ENCODE assay signal across 8 cellular contexts in the genomic region with DNA sequence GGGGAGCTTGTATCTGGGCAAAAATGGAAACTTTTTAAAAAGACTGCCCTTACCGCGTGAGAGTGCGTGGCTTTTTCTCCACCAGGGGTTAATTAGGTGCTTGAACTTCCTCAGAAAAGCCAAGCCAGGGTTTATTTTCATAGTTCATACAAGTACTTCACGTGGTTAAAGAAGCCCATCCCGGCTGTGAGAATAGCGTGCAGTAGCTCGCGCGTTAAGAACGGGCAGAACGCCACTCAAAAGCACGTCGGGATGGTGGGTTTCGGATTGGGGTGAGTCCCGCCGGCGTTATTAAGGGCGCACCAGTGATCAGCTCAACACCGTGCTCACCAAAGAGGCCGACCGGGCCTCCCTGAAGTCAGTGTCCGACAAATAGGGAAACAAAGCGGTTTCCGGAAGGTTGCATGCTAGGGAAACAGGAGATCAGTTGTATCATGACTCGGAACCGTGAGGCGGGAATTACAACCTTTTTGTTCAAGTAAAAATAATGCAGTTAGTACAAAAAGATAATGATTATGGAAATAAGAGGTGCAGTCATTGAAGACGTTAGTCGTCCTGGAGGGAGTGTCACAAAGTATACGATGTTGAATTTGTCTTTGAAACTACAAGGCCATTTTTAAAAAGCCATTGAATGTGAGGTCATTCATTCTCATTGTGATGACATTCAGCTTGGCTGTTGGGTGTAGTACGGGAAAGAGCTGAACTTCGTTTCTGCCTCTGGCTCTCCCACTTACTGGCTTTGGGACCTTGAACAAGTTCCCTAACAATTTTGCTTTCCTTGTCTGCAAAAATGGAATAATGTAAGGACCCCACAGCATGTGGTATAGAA. TPM values are rescaled to one million over a fixed set of nuclear protein-coding genes. Genes with fewer than 3 reads are reported as not detected.
DNase-seq lines count a peak whose midpoint lies in the region; ATAC-seq and TF ChIP-seq lines count a peak whose summit lies in the region.

No MANE protein-coding gene starts in this region.

- ATAC-seq in HG02571 (IDR thresholded peaks at IDR 0.05; ENCODE audit: unreplicated experiment): peak; percentile 18
- ATAC-seq in WTC11: peak; percentile 4
- peak; percentile 9 to 10 for ATAC-seq in naive B cell (ENCODE audit: low read depth in 2 of 2)

- H3K4me1 Mint-ChIP-seq in WTC11 (peaks cover 28% of the 10 kb centered on the region), naive B cell (peaks cover 18 to 23% (median 20%) of the 10 kb centered on the region in 3 donors)

- peaks cover 6% of the 10 kb centered on the region for H3K36me3 Mint-ChIP-seq in WTC11
- peaks cover 0 to 4% of the 10 kb centered on the region in 2 donors for H3K36me3 Mint-ChIP-seq in naive B cell

- CTCF ChIA-PET in WTC11 (lab: Charles Lee): interaction anchor here (1.0 to 3.3 kb wide), 6 partner anchors 10 to 640 kb away, joined by 3 to 22 read pairs (median 6); no protein-coding TSS in a partner anchor

- H3K4me1 ChIP-seq in MM.1S (ENCODE audit: low read length): peaks cover 15% of the 10 kb centered on the region
- H3K4me1 ChIP-seq in tibial artery: peaks cover 0 to 10% (median 4%) of the 10 kb centered on the region in 4 donors

- no peaks in the 10 kb centered on the region; the same call in 1 of the 2 replicates for H3K27me3 Mint-ChIP-seq in WTC11 (ENCODE audit: low read depth)
- no peaks in the 10 kb centered on the region for H3K27me3 Mint-ChIP-seq in naive B cell

- TF ChIP-seq CTCF in MM.1S (IDR thresholded peaks at IDR 0.05; ENCODE audit: low read length): no peak
- no peak for TF ChIP-seq CTCF in WTC11 (IDR thresholded peaks at IDR 0.05)
- TF ChIP-seq CTCF in epithelial cell of esophagus (IDR thresholded peaks at IDR 0.05; ENCODE audit: insufficient read depth, low read depth, low read length, missing control alignments): no peak
- TF ChIP-seq CTCF in tibial artery (IDR thresholded peaks at IDR 0.05): no peak

- peak overlapping the region; percentile 72 for H3K4me2 ChIP-seq in MM.1S (ENCODE audit: low read depth, low read length)

- H3K9me3 Mint-ChIP-seq in WTC11: no peaks in the 10 kb centered on the region
- peaks cover 0 to 6% (median 3%) of the 10 kb centered on the region in 7 donors for H3K9me3 Mint-ChIP-seq in naive B cell

- H3K27ac ChIP-seq in MM.1S (ENCODE audit: low read length) (peak overlapping the region; percentile 77), tibial artery (peak overlapping the region; percentile 92 to 94)

- H3K79me2 ChIP-seq in MM.1S (ENCODE audit: low read length): peaks cover 10% of the 10 kb centered on the region

- peak overlapping the region; percentile 73 for H3K4me3 ChIP-seq in MM.1S (ENCODE audit: low read length)
- H3K4me3 ChIP-seq in epithelial cell of esophagus (ENCODE audit: low read length): peak overlapping the region; percentile 79
- peak overlapping the region; percentile 67 to 74 for H3K4me3 ChIP-seq in tibial artery

- intact Hi-C loops in tibial artery (cut with DNase I; ENCODE audit: low total_unique reads): no loop called here

- no peaks in the 10 kb centered on the region for H3K9me2 ChIP-seq in MM.1S (replicated peaks; ENCODE audit: insufficient read depth, low read length)

- H3K4me3 Mint-ChIP-seq in WTC11: peak overlapping the region; percentile 79
- H3K4me3 Mint-ChIP-seq in naive B cell: peak overlapping the region; percentile 88 to 99 (median 97)

- peak; percentile 69 to 74 for DNase-seq in NOMO-1 (lab: John Stamatoyannopoulos, UW; ENCODE audit: unreplicated experiment in 2 of 2)
- no peak for DNase-seq in NOMO-1 treated with dmso at 0.1 percent for 144 hours (lab: John Stamatoyannopoulos, UW; ENCODE audit: unreplicated experiment)
- no peak for DNase-seq in MM.1S
- peak; percentile 28 for DNase-seq in WTC11 (ENCODE audit: low spot score)
- no peak for DNase-seq in epithelial cell of esophagus (ENCODE audit: low read depth)
- no peak for DNase-seq in naive B cell
- DNase-seq in tibial artery: peak in 1 of 2 donors; percentile 50

- peak overlapping the region; percentile 75 for H3K9ac ChIP-seq in MM.1S (ENCODE audit: low read length)

- H3F3A ChIP-seq in MM.1S (ENCODE audit: insufficient read depth, low read length): peaks cover 14% of the 10 kb centered on the region

- POLR2A ChIA-PET in WTC11 (lab: Charles Lee): interaction anchor here (0.5 to 2.6 kb wide), 12 partner anchors 8 to 357 kb away, joined by 3 to 29 read pairs (median 4); a partner anchor contains a TSS

- H3K27ac Mint-ChIP-seq in WTC11 (peak overlapping the region; percentile 97), naive B cell (peak overlapping the region; percentile 72 to 96 (median 94))

- H3K9me3 ChIP-seq in MM.1S (replicated peaks; ENCODE audit: insufficient read depth, low read length) (no peaks in the 10 kb centered on the region), tibial artery (no peaks in the 10 kb centered on the region)

- peak overlapping the region; percentile 61 for H2AFZ ChIP-seq in MM.1S (ENCODE audit: low read length)

- H3K27me3 ChIP-seq in MM.1S (replicated peaks; ENCODE audit: insufficient read depth, low read length) (no peaks in the 10 kb centered on the region), tibial artery (no peaks in the 10 kb centered on the region)

- no peaks in the 10 kb centered on the region for H3K36me3 ChIP-seq in MM.1S (replicated peaks; ENCODE audit: insufficient read depth, low read length)
- H3K36me3 ChIP-seq in tibial artery: peaks cover 0 to 3% (median 0%) of the 10 kb centered on the region in 3 donors

- H4K20me1 ChIP-seq in MM.1S (ENCODE audit: insufficient read depth, low read length): no peaks in the 10 kb centered on the region

TF ChIP-seq in WTC11, 78 proteins besides CTCF, POLR2A, EP300 and RAD21 (continues in another document):
- TF ChIP-seq ZNF396 (CRISPR knock-in tag; IDR thresholded peaks at IDR 0.05; ENCODE audit: borderline replicate concordance): no peak
- TF ChIP-seq ZNF423 (CRISPR knock-in tag; IDR thresholded peaks at IDR 0.05): no peak
- TF ChIP-seq, protein P1, sequence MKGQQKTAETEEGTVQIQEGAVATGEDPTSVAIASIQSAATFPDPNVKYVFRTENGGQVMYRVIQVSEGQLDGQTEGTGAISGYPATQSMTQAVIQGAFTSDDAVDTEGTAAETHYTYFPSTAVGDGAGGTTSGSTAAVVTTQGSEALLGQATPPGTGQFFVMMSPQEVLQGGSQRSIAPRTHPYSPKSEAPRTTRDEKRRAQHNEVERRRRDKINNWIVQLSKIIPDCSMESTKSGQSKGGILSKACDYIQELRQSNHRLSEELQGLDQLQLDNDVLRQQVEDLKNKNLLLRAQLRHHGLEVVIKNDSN (CRISPR knock-in tag; IDR thresholded peaks at IDR 0.05): peak; percentile 43; the same call in 1 of the 2 replicates
- TF ChIP-seq, protein P2, sequence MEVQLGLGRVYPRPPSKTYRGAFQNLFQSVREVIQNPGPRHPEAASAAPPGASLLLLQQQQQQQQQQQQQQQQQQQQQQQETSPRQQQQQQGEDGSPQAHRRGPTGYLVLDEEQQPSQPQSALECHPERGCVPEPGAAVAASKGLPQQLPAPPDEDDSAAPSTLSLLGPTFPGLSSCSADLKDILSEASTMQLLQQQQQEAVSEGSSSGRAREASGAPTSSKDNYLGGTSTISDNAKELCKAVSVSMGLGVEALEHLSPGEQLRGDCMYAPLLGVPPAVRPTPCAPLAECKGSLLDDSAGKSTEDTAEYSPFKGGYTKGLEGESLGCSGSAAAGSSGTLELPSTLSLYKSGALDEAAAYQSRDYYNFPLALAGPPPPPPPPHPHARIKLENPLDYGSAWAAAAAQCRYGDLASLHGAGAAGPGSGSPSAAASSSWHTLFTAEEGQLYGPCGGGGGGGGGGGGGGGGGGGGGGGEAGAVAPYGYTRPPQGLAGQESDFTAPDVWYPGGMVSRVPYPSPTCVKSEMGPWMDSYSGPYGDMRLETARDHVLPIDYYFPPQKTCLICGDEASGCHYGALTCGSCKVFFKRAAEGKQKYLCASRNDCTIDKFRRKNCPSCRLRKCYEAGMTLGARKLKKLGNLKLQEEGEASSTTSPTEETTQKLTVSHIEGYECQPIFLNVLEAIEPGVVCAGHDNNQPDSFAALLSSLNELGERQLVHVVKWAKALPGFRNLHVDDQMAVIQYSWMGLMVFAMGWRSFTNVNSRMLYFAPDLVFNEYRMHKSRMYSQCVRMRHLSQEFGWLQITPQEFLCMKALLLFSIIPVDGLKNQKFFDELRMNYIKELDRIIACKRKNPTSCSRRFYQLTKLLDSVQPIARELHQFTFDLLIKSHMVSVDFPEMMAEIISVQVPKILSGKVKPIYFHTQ (CRISPR knock-in tag; IDR thresholded peaks at IDR 0.05): 0 out of 2 replicates have a peak, but pooled peaks have one; percentile 84
- TF ChIP-seq, protein P3, sequence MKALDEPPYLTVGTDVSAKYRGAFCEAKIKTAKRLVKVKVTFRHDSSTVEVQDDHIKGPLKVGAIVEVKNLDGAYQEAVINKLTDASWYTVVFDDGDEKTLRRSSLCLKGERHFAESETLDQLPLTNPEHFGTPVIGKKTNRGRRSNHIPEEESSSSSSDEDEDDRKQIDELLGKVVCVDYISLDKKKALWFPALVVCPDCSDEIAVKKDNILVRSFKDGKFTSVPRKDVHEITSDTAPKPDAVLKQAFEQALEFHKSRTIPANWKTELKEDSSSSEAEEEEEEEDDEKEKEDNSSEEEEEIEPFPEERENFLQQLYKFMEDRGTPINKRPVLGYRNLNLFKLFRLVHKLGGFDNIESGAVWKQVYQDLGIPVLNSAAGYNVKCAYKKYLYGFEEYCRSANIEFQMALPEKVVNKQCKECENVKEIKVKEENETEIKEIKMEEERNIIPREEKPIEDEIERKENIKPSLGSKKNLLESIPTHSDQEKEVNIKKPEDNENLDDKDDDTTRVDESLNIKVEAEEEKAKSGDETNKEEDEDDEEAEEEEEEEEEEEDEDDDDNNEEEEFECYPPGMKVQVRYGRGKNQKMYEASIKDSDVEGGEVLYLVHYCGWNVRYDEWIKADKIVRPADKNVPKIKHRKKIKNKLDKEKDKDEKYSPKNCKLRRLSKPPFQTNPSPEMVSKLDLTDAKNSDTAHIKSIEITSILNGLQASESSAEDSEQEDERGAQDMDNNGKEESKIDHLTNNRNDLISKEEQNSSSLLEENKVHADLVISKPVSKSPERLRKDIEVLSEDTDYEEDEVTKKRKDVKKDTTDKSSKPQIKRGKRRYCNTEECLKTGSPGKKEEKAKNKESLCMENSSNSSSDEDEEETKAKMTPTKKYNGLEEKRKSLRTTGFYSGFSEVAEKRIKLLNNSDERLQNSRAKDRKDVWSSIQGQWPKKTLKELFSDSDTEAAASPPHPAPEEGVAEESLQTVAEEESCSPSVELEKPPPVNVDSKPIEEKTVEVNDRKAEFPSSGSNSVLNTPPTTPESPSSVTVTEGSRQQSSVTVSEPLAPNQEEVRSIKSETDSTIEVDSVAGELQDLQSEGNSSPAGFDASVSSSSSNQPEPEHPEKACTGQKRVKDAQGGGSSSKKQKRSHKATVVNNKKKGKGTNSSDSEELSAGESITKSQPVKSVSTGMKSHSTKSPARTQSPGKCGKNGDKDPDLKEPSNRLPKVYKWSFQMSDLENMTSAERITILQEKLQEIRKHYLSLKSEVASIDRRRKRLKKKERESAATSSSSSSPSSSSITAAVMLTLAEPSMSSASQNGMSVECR (CRISPR knock-in tag; IDR thresholded peaks at IDR 0.05; ENCODE audit: borderline replicate concordance): 0 out of 2 replicates have a peak, but pooled peaks have one; percentile 40

RNA-seq across cellular contexts. Expression of a gene that starts 0.9 kb away (rescaled TPM):
- total RNA-seq in WTC11 (2021): 6.7 to 9.5 TPM (median 8.1 TPM) in 3 replicates
- polyA plus RNA-seq in naive B cell (ENCODE audit: low read depth in 6 of 6): 10 to 100 TPM in 1 of 6 donors, 1 to 10 TPM in 5; 1.6 to 10.2 (median 7.3) TPM

RNA-seq across cellular contexts. Expression of a gene that starts 41.6 kb away (rescaled TPM):
- 27.5 to 27.8 TPM (median 27.8 TPM) in 3 replicates for total RNA-seq in WTC11 (2021)
- 10 to 100 TPM in 3 of 6 donors, 1 to 10 TPM in 3; 8.1 to 14.2 (median 9.8) TPM for polyA plus RNA-seq in naive B cell (ENCODE audit: low read depth in 6 of 6)

Comparison
In these comparisons a context has a peak if more than half of its experiments do, and no peak if none do; other contexts are left out.
1. DNase-seq: peak in NOMO-1 (2 of 2) and WTC11 (single experiment); none in NOMO-1 treated with dmso at 0.1 percent for 144 hours (single experiment), MM.1S (single experiment), epithelial cell of esophagus (single experiment) and naive B cell (single experiment).
2. Peak in every context shown above with its lines, with median percentiles within 50 percentile points of each other: ATAC-seq and H3K4me3 ChIP-seq.